ENCODE assay signal across 8 cellular contexts in genomic region chr7:148772297-148773089, GRCh38.
DNase-seq lines count a peak whose midpoint lies in the region; ATAC-seq and TF ChIP-seq lines count a peak whose summit lies in the region.

No MANE protein-coding gene starts in this region.

- H3K9me3 ChIP-seq in Panc1 (ENCODE audit: control insufficient read depth, insufficient read depth, low read depth, low read length) (no peaks in the 10 kb centered on the region), smooth muscle cell (replicated peaks; ENCODE audit: low read depth) (no peaks in the 10 kb centered on the region)

- in situ Hi-C loops in Panc1 (cut with HindIII; ENCODE audit: low pct_unique_long_range_greater_than_20kb, low sequenced_read_pairs) (no loop called here), GM13976 (cut with MboI; ENCODE audit: low sequenced_read_pairs, unreplicated experiment) (no loop called here)

- H3K27me3 Mint-ChIP-seq in progenitor cell of endocrine pancreas = no peaks in the 10 kb centered on the region

- H3K4me3 Mint-ChIP-seq in progenitor cell of endocrine pancreas (ENCODE audit: low read depth) = no peak overlapping the region

- H3K4me1 Mint-ChIP-seq in progenitor cell of endocrine pancreas (ENCODE audit: low read depth) = peaks cover 5% of the 10 kb centered on the region

- H3K27ac Mint-ChIP-seq in progenitor cell of endocrine pancreas = no peak overlapping the region

- H3K4me2 ChIP-seq in smooth muscle cell = peak overlapping the region; percentile 66

- TF ChIP-seq CTCF in Panc1 (IDR thresholded peaks at IDR 0.05) (no peak), choroid plexus epithelial cell (conservative IDR thresholded peaks at IDR 0.05; ENCODE audit: low read depth, low read length) (no peak), smooth muscle cell (IDR thresholded peaks at IDR 0.05; ENCODE audit: borderline replicate concordance, insufficient read depth, poor library complexity, severe bottlenecking) (no peak), progenitor cell of endocrine pancreas (IDR thresholded peaks at IDR 0.05; ENCODE audit: unreplicated experiment) (no peak), GM13976 (IDR thresholded peaks at IDR 0.05; ENCODE audit: borderline replicate concordance, control extremely low read depth, extremely low read depth, insufficient read depth, missing control alignments) (no peak)

- DNase-seq in EL (peak; percentile 93), Panc1 (ENCODE audit: low read depth, low spot score) (peak; percentile 96), choroid plexus epithelial cell (ENCODE audit: low read depth) (peak; percentile 90), smooth muscle cell (lab: John Stamatoyannopoulos, UW; ENCODE audit: unreplicated experiment) (no peak), progenitor cell of endocrine pancreas (ENCODE audit: low spot score, unreplicated experiment) (no peak), GM13976 (ENCODE audit: low spot score) (no peak), OCI-M1 (lab: John Stamatoyannopoulos, UW) (no peak)

- H3K4me3 ChIP-seq in Panc1 (ENCODE audit: low read depth in 2 of 2, low read length in 2 of 2) (no peak overlapping the region), choroid plexus epithelial cell (ENCODE audit: low read depth, low read length) (no peak overlapping the region), smooth muscle cell (no peak overlapping the region)

- CTCF ChIA-PET in Panc1 (lab: Charles Lee) = no interaction called here

- intact Hi-C loops in Panc1 (cut with micrococcal nuclease; ENCODE audit: unreplicated experiment) = no loop called here

- POLR2A ChIA-PET in Panc1 (lab: Charles Lee) = no interaction called here

- ATAC-seq in Panc1 = peak; percentile 91
- no peak for ATAC-seq in GM21529 (IDR thresholded peaks at IDR 0.05; ENCODE audit: unreplicated experiment)

- no peaks in the 10 kb centered on the region for H3K27me3 ChIP-seq in Panc1 (ENCODE audit: control insufficient read depth, insufficient read depth, low read length)
- H3K27me3 ChIP-seq in smooth muscle cell (ENCODE audit: low read depth) = no peaks in the 10 kb centered on the region

- peaks cover 4% of the 10 kb centered on the region for H3K79me2 ChIP-seq in smooth muscle cell (ENCODE audit: low read depth)

- 41% methylated on average over 8 of the region's 8 CpGs for WGBS in smooth muscle cell (ENCODE audit: low lambda C conversion rate)

- H2AFZ ChIP-seq in smooth muscle cell (ENCODE audit: low read depth) = no peak overlapping the region

- peaks cover 13% of the 10 kb centered on the region for H3F3A ChIP-seq in smooth muscle cell (ENCODE audit: low read depth)

- H3K27ac ChIP-seq in Panc1 (ENCODE audit: low read length) = no peak overlapping the region
- peak overlapping the region; percentile 93 for H3K27ac ChIP-seq in smooth muscle cell (ENCODE audit: low read depth)

- H4K20me1 ChIP-seq in smooth muscle cell (ENCODE audit: low read depth) = peaks cover 23% of the 10 kb centered on the region

- H3K9ac ChIP-seq in smooth muscle cell (ENCODE audit: low read depth) = peak overlapping the region; percentile 54

- H3K9me3 Mint-ChIP-seq in progenitor cell of endocrine pancreas (ENCODE audit: low read depth) = no peaks in the 10 kb centered on the region

- H3K36me3 ChIP-seq in Panc1 (ENCODE audit: control insufficient read depth, insufficient read depth, low read length) = peaks cover 5% of the 10 kb centered on the region; the same call in 1 of the 2 replicates
- H3K36me3 ChIP-seq in smooth muscle cell (ENCODE audit: low read depth) = peaks cover 5% of the 10 kb centered on the region

- H3K4me1 ChIP-seq in Panc1 (ENCODE audit: control insufficient read depth, insufficient read depth, low read length) (no peaks in the 10 kb centered on the region), smooth muscle cell (ENCODE audit: low read depth) (peaks cover 5% of the 10 kb centered on the region)

- BruUV-seq in Panc1 (replicated peaks; lab: Mats Ljungman, UMichigan) = no TSS peak

- peaks cover 10% of the 10 kb centered on the region for H3K36me3 Mint-ChIP-seq in progenitor cell of endocrine pancreas (ENCODE audit: insufficient read depth)

Comparison
In these comparisons a context has a peak if more than half of its experiments do, and no peak if none do; other contexts are left out.
1. DNase-seq: peak in EL (single experiment), Panc1 (single experiment) and choroid plexus epithelial cell (single experiment); none in smooth muscle cell (single experiment), progenitor cell of endocrine pancreas (single experiment), GM13976 (single experiment) and OCI-M1 (single experiment).